ENCODE assay signal across 9 cellular contexts in genomic region chr13:113647351-113648217, GRCh38. TPM values are rescaled to one million over a fixed set of nuclear protein-coding genes. Genes with fewer than 3 reads are reported as not detected.
DNase-seq lines count a peak whose midpoint lies in the region; ATAC-seq and TF ChIP-seq lines count a peak whose summit lies in the region.
"Had no signal": no experiment of that assay in that cellular context is flagged by ENCODE, and none has a peak within 500 bp of the region (broad histone marks: within the 10 kb centered on the region; RNA-seq: fewer than 3 reads in every experiment).

No MANE protein-coding gene starts in this region.

- peaks cover 4 to 11% of the 10 kb centered on the region in 2 donors for H3K4me1 ChIP-seq in lung (ENCODE audit: control insufficient read depth in 2 of 2, insufficient read depth in 2 of 2, low read length in 2 of 2)

- WGBS in lung, 2 donors: 45 to 58% methylated on average over 41 to 42 of the region's 42 CpGs

- H3K27ac ChIP-seq in lung (ENCODE audit: low read depth in 1 of 2, low read length in 1 of 2): peak overlapping the region; percentile 56 to 81

- H3K27me3 ChIP-seq in H7 (ENCODE audit: control insufficient read depth, insufficient read depth, low read length) (no peaks in the 10 kb centered on the region), lung (ENCODE audit: control insufficient read depth, insufficient read depth) (no peaks in the 10 kb centered on the region)

- intact Hi-C loops in dendritic cell treated with granulocyte-macrophage colony-stimulating factor and Interleukin-4, amounts not matched to agents 40 ng/mL and 50 ng/mL, for 4 days (cut with micrococcal nuclease): no loop called here

- H3K4me3 Mint-ChIP-seq in dendritic cell treated with granulocyte-macrophage colony-stimulating factor and Interleukin-4, amounts not matched to agents 40 ng/mL and 50 ng/mL, for 4 days: no peak overlapping the region
- H3K4me3 Mint-ChIP-seq: stimulated activated naive CD8-positive, alpha-beta T cell treated with anti-CD3 and anti-CD28 coated beads, Interleukin-15, Interleukin-2, amounts not matched to agents 100 ng/mL and 50 ng/mL, for 24 hours had no signal

- H3K27ac Mint-ChIP-seq in dendritic cell treated with granulocyte-macrophage colony-stimulating factor and Interleukin-4, amounts not matched to agents 40 ng/mL and 50 ng/mL, for 4 days: peak overlapping the region; percentile 78
- H3K27ac Mint-ChIP-seq: stimulated activated naive CD8-positive, alpha-beta T cell treated with anti-CD3 and anti-CD28 coated beads, Interleukin-15, Interleukin-2, amounts not matched to agents 100 ng/mL and 50 ng/mL, for 24 hours had no signal

- H3K36me3 Mint-ChIP-seq in dendritic cell treated with granulocyte-macrophage colony-stimulating factor and Interleukin-4, amounts not matched to agents 40 ng/mL and 50 ng/mL, for 4 days (ENCODE audit: low read depth): peaks cover 2% of the 10 kb centered on the region

- no peak overlapping the region for H3K4me3 ChIP-seq in H7 (ENCODE audit: insufficient read depth, low read depth, low read length)
- H3K4me3 ChIP-seq in lung: no peak overlapping the region

- no peaks in the 10 kb centered on the region for H3K9me3 ChIP-seq in lung (ENCODE audit: control insufficient read depth in 2 of 2, insufficient read depth in 1 of 2, low read length in 1 of 2)

- peaks cover 22% of the 10 kb centered on the region for H3K4me1 Mint-ChIP-seq in dendritic cell treated with granulocyte-macrophage colony-stimulating factor and Interleukin-4, amounts not matched to agents 40 ng/mL and 50 ng/mL, for 4 days (ENCODE audit: low read depth)

- TF ChIP-seq CTCF in lung (IDR thresholded peaks at IDR 0.05; ENCODE audit: control extremely low read depth, extremely low read depth): no peak

- ATAC-seq in lung (ENCODE audit: insufficient read depth, low FRiP score): peak; percentile 81
- no peak for ATAC-seq in GM21619 (IDR thresholded peaks at IDR 0.05; ENCODE audit: unreplicated experiment)

- peaks cover 42% of the 10 kb centered on the region for H3K9me3 Mint-ChIP-seq in dendritic cell treated with granulocyte-macrophage colony-stimulating factor and Interleukin-4, amounts not matched to agents 40 ng/mL and 50 ng/mL, for 4 days
- H3K9me3 Mint-ChIP-seq: stimulated activated naive CD8-positive, alpha-beta T cell treated with anti-CD3 and anti-CD28 coated beads, Interleukin-15, Interleukin-2, amounts not matched to agents 100 ng/mL and 50 ng/mL, for 24 hours had no signal

- peaks cover 5% of the 10 kb centered on the region for H3K27me3 Mint-ChIP-seq in dendritic cell treated with granulocyte-macrophage colony-stimulating factor and Interleukin-4, amounts not matched to agents 40 ng/mL and 50 ng/mL, for 4 days
- H3K27me3 Mint-ChIP-seq: stimulated activated naive CD8-positive, alpha-beta T cell treated with anti-CD3 and anti-CD28 coated beads, Interleukin-15, Interleukin-2, amounts not matched to agents 100 ng/mL and 50 ng/mL, for 24 hours had no signal

- H3K36me3 ChIP-seq in H7 (replicated peaks; ENCODE audit: control insufficient read depth, insufficient read depth, low read length): no peaks in the 10 kb centered on the region
- H3K36me3 ChIP-seq in lung (ENCODE audit: control insufficient read depth in 2 of 2, insufficient read depth in 2 of 2, low read length in 2 of 2): no peaks in the 10 kb centered on the region

- peak; percentile 36 for DNase-seq in H7
- DNase-seq in NCI-H524 treated with DMSO at 0.1 percent for 48 hours (lab: John Stamatoyannopoulos, UW): peak; percentile 71
- DNase-seq in lung (ENCODE audit: low spot score): peak; percentile 94
- no peak for DNase-seq in hepatic stellate cell (ENCODE audit: low spot score)
- DNase-seq in iPS-NIHi11 (ENCODE audit: low spot score): no peak
- no peak for DNase-seq in T-helper 9 cell

RNA-seq across cellular contexts. Expression of gene ATP4B, which starts 10.4 kb away (rescaled TPM):
- total RNA-seq in H7 (2014; rRNA removed; shearing (Covaris generic)): 0.48 TPM in 1 of 2 replicates, not detected in the other
- total RNA-seq in lung: not detected
- not detected for polyA plus RNA-seq in lung

RNA-seq across cellular contexts. Expression of gene GRK1, which starts 19.4 kb away (rescaled TPM):
- total RNA-seq in H7 (2014; rRNA removed; shearing (Covaris generic)): 0.14 and 0.33 TPM in 2 replicates
- 1 to 10 TPM in 1 of 2 donors, not detected in 1; 3.1 TPM for total RNA-seq in lung
- polyA plus RNA-seq in lung: under 1 TPM in 1 of 2 donors, not detected in 1; 0.03 TPM

Comparison
In these comparisons a context has a peak if more than half of its experiments do, and no peak if none do; other contexts are left out.
1. DNase-seq: peak in H7 (single experiment), NCI-H524 treated with DMSO at 0.1 percent for 48 hours (single experiment) and lung (single experiment); none in hepatic stellate cell (single experiment), iPS-NIHi11 (single experiment) and T-helper 9 cell (single experiment).